ENCODE assay signal across 8 cellular contexts in genomic region chr19:7099597-7099921, GRCh38. TPM values are rescaled to one million over a fixed set of nuclear protein-coding genes. Genes with fewer than 3 reads are reported as not detected.
DNase-seq lines count a peak whose midpoint lies in the region; ATAC-seq and TF ChIP-seq lines count a peak whose summit lies in the region.

No MANE protein-coding gene starts in this region.

- H3K9me3 ChIP-seq in A673 (ENCODE audit: low read depth, low read length, poor library complexity, severe bottlenecking) = no peaks in the 10 kb centered on the region
- H3K9me3 ChIP-seq in KOPT-K1 (ENCODE audit: insufficient read depth, low read length, poor library complexity, severe bottlenecking) = peaks cover 16% of the 10 kb centered on the region

- H3K36me3 ChIP-seq in A673 (ENCODE audit: insufficient read depth, low read length, poor library complexity, severe bottlenecking) (no peaks in the 10 kb centered on the region), KOPT-K1 (ENCODE audit: insufficient read depth, low read length) (no peaks in the 10 kb centered on the region)

- peak overlapping the region; percentile 97 for H3K27ac Mint-ChIP-seq in central memory CD8-positive, alpha-beta T cell (ENCODE audit: low read depth)
- H3K27ac Mint-ChIP-seq in natural killer cell treated with Interleukin-12 subunit alpha and Interleukin-12 subunit beta and Interleukin-15 and Interleukin-18, amount 100 ng/mL, for 72 hours = peak overlapping the region; percentile 81 to 90

- no peak for TF ChIP-seq CTCF in A673 (conservative IDR thresholded peaks at IDR 0.05; ENCODE audit: low read depth, low read length)

- intact Hi-C loops in A673 (cut with micrococcal nuclease; ENCODE audit: unreplicated experiment) = no loop called here

- no peaks in the 10 kb centered on the region for H3K27me3 Mint-ChIP-seq in central memory CD8-positive, alpha-beta T cell
- H3K27me3 Mint-ChIP-seq in natural killer cell treated with Interleukin-12 subunit alpha and Interleukin-12 subunit beta and Interleukin-15 and Interleukin-18, amount 100 ng/mL, for 72 hours = no peaks in the 10 kb centered on the region

- BruUV-seq in A673 (replicated peaks; lab: Mats Ljungman, UMichigan) = no TSS peak

- H3K4me3 ChIP-seq in A673 (ENCODE audit: low read depth, low read length, poor library complexity, severe bottlenecking) = peak overlapping the region; percentile 58

- DNase-seq in A673 (ENCODE audit: low spot score) (no peak), cerebellar cortex (ENCODE audit: low spot score) (no peak), NCI-H2081 (lab: John Stamatoyannopoulos, UW) (no peak)
- DNase-seq in central memory CD8-positive, alpha-beta T cell (ENCODE audit: low spot score in 2 of 2) = no peak
- no peak for DNase-seq in natural killer cell treated with Interleukin-12 subunit alpha and Interleukin-12 subunit beta and Interleukin-15 and Interleukin-18, amount 100 ng/mL, for 72 hours (ENCODE audit: low spot score)

- H3K27me3 ChIP-seq in A673 (replicated peaks; ENCODE audit: insufficient read depth, low read depth, low read length, poor library complexity) = no peaks in the 10 kb centered on the region

- CTCF ChIA-PET in A673 (lab: Charles Lee) = interaction anchor here (0.6 to 1.2 kb wide), 3 partner anchors 87 to 974 kb away, joined by 3 to 11 read pairs (median 6); no protein-coding TSS in a partner anchor

- peaks cover 13% of the 10 kb centered on the region for H3K4me1 Mint-ChIP-seq in central memory CD8-positive, alpha-beta T cell
- H3K4me1 Mint-ChIP-seq in natural killer cell treated with Interleukin-12 subunit alpha and Interleukin-12 subunit beta and Interleukin-15 and Interleukin-18, amount 100 ng/mL, for 72 hours (ENCODE audit: low read depth in 2 of 2) = peaks cover 10 to 14% of the 10 kb centered on the region in 2 donors

- peak overlapping the region; percentile 81 for H3K27ac ChIP-seq in A673 (ENCODE audit: low read depth, low read length, poor library complexity, severe bottlenecking)
- H3K27ac ChIP-seq in KOPT-K1 (ENCODE audit: low read depth, low read length, poor library complexity, severe bottlenecking) = peak overlapping the region; percentile 84

- H3K9me3 Mint-ChIP-seq in central memory CD8-positive, alpha-beta T cell = peaks cover 12% of the 10 kb centered on the region
- H3K9me3 Mint-ChIP-seq in natural killer cell treated with Interleukin-12 subunit alpha and Interleukin-12 subunit beta and Interleukin-15 and Interleukin-18, amount 100 ng/mL, for 72 hours = peaks cover 19% of the 10 kb centered on the region

- no peak for ATAC-seq in central memory CD8-positive, alpha-beta T cell (replicated peaks; ENCODE audit: extremely low read depth, poor library complexity, severe bottlenecking)
- no peak for ATAC-seq in natural killer cell treated with Interleukin-12 subunit alpha and Interleukin-12 subunit beta and Interleukin-15 and Interleukin-18, amount 100 ng/mL, for 72 hours
- ATAC-seq in HG02759 (IDR thresholded peaks at IDR 0.05; ENCODE audit: unreplicated experiment) = no peak
- ATAC-seq in HG03095 (IDR thresholded peaks at IDR 0.05; ENCODE audit: unreplicated experiment) = no peak

- POLR2A ChIA-PET in A673 (lab: Charles Lee; ENCODE audit: low non-redundant PET) = no interaction called here

- peaks cover 3% of the 10 kb centered on the region for H3K4me1 ChIP-seq in A673 (ENCODE audit: insufficient read depth, low read length, poor library complexity, severe bottlenecking)

- peak overlapping the region; percentile 87 for H3K4me3 Mint-ChIP-seq in central memory CD8-positive, alpha-beta T cell
- H3K4me3 Mint-ChIP-seq in natural killer cell treated with Interleukin-12 subunit alpha and Interleukin-12 subunit beta and Interleukin-15 and Interleukin-18, amount 100 ng/mL, for 72 hours = peak overlapping the region; percentile 94

- H3K36me3 Mint-ChIP-seq in central memory CD8-positive, alpha-beta T cell (ENCODE audit: insufficient read depth) = peaks cover 7% of the 10 kb centered on the region
- H3K36me3 Mint-ChIP-seq in natural killer cell treated with Interleukin-12 subunit alpha and Interleukin-12 subunit beta and Interleukin-15 and Interleukin-18, amount 100 ng/mL, for 72 hours = peaks cover 17% of the 10 kb centered on the region

RNA-seq across cellular contexts. Expression of gene ZNF557, which starts 30.1 kb away (rescaled TPM):
- 12.5 and 14.1 TPM in 2 replicates for total RNA-seq in A673 (2021)
- 10 to 100 TPM; 14.0 to 17.3 TPM for total RNA-seq in natural killer cell treated with Interleukin-12 subunit alpha and Interleukin-12 subunit beta and Interleukin-15 and Interleukin-18, amount 100 ng/mL, for 72 hours

RNA-seq across cellular contexts. Expression of gene MBD3L3, which starts 41.1 kb away (rescaled TPM):
- 6.1 and 9.0 TPM in 2 replicates for total RNA-seq in A673 (2021)
- total RNA-seq in natural killer cell treated with Interleukin-12 subunit alpha and Interleukin-12 subunit beta and Interleukin-15 and Interleukin-18, amount 100 ng/mL, for 72 hours = not detected

RNA-seq across cellular contexts. Expression of gene MBD3L2, which starts 50.4 kb away (rescaled TPM):
- total RNA-seq in A673 (2021) = 1.0 TPM in 1 of 2 replicates, not detected in the other
- not detected for total RNA-seq in natural killer cell treated with Interleukin-12 subunit alpha and Interleukin-12 subunit beta and Interleukin-15 and Interleukin-18, amount 100 ng/mL, for 72 hours

RNA-seq across cellular contexts. Expression of gene MBD3L4, which starts 59.6 kb away (rescaled TPM):
- total RNA-seq in A673 (2021) = not detected in 2 replicates
- not detected for total RNA-seq in natural killer cell treated with Interleukin-12 subunit alpha and Interleukin-12 subunit beta and Interleukin-15 and Interleukin-18, amount 100 ng/mL, for 72 hours
